ENCODE assay signal across 1 cellular context in the genomic region with DNA sequence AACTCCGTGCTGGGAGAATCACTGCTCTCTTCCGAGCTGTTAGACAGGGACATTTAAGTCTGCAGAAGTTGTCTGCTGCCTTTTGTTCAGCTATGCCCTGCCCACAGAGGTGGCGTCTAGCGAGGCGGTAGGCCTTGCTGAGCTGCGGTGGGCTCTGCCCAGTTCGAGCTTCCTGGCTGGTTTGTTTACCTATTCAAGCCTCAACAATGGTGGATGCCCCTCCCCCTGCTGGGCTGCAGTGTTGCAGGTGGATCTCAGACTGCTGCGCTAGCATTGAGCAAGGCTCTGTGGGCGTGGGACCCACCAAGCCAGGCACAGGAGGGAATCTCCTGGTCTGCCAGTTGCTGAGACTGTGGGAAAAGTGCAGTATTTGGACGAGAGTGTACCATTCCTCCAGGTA.
TF ChIP-seq lines count a peak whose summit lies in the region.

No MANE protein-coding gene starts in this region.

TF ChIP-seq in HepG2, 621 proteins besides CTCF, POLR2A, EP300 and RAD21:
- TF ChIP-seq ZFX (CRISPR knock-in tag; IDR thresholded peaks at IDR 0.05; ENCODE audit: low read depth), result peak; percentile 22; the same call in 1 of the 2 replicates
- TF ChIP-seq ZMYM4 (CRISPR knock-in tag; IDR thresholded peaks at IDR 0.05), result 0 out of 2 replicates have a peak, but pooled peaks have one; percentile 29
- TF ChIP-seq HNRNPUL1 (IDR thresholded peaks at IDR 0.05; ENCODE audit: low read depth, low read length), result no peak
- TF ChIP-seq KDM2A (CRISPR knock-in tag; IDR thresholded peaks at IDR 0.05; ENCODE audit: borderline replicate concordance, low read depth), result peak; percentile 46; the same call in 1 of the 2 replicates
- TF ChIP-seq SOX6 (IDR thresholded peaks at IDR 0.05), result no peak
- peak; percentile 64 for TF ChIP-seq SOX6 (CRISPR knock-in tag; IDR thresholded peaks at IDR 0.05)
- TF ChIP-seq, protein P1, sequence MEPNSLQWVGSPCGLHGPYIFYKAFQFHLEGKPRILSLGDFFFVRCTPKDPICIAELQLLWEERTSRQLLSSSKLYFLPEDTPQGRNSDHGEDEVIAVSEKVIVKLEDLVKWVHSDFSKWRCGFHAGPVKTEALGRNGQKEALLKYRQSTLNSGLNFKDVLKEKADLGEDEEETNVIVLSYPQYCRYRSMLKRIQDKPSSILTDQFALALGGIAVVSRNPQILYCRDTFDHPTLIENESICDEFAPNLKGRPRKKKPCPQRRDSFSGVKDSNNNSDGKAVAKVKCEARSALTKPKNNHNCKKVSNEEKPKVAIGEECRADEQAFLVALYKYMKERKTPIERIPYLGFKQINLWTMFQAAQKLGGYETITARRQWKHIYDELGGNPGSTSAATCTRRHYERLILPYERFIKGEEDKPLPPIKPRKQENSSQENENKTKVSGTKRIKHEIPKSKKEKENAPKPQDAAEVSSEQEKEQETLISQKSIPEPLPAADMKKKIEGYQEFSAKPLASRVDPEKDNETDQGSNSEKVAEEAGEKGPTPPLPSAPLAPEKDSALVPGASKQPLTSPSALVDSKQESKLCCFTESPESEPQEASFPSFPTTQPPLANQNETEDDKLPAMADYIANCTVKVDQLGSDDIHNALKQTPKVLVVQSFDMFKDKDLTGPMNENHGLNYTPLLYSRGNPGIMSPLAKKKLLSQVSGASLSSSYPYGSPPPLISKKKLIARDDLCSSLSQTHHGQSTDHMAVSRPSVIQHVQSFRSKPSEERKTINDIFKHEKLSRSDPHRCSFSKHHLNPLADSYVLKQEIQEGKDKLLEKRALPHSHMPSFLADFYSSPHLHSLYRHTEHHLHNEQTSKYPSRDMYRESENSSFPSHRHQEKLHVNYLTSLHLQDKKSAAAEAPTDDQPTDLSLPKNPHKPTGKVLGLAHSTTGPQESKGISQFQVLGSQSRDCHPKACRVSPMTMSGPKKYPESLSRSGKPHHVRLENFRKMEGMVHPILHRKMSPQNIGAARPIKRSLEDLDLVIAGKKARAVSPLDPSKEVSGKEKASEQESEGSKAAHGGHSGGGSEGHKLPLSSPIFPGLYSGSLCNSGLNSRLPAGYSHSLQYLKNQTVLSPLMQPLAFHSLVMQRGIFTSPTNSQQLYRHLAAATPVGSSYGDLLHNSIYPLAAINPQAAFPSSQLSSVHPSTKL (CRISPR knock-in tag; IDR thresholded peaks at IDR 0.05), result peak; percentile 18; the same call in 1 of the 2 replicates
- TF ChIP-seq CEBPG (CRISPR knock-in tag; IDR thresholded peaks at IDR 0.05), result 0 out of 2 replicates have a peak, but pooled peaks have one; percentile 15
- peak; percentile 22; the same call in 1 of the 2 replicates for TF ChIP-seq HOXA3 (CRISPR knock-in tag; IDR thresholded peaks at IDR 0.05)
- TF ChIP-seq SOX13 (IDR thresholded peaks at IDR 0.05), result no peak
- peak in 1 of 2 experiments; percentile 67; a peak in 1 of 4 replicates for TF ChIP-seq SOX13 (CRISPR knock-in tag; conservative IDR thresholded peaks at IDR 0.05 in 1 of 2, IDR thresholded peaks at IDR 0.05 in 1 of 2)
- TF ChIP-seq ELF4 (CRISPR knock-in tag; IDR thresholded peaks at IDR 0.05; ENCODE audit: borderline replicate concordance), result no peak
- peak; percentile 53; the same call in 1 of the 2 replicates for TF ChIP-seq SOX5 (CRISPR knock-in tag; IDR thresholded peaks at IDR 0.05; ENCODE audit: borderline replicate concordance)
- TF ChIP-seq NFIB (CRISPR knock-in tag; IDR thresholded peaks at IDR 0.05; ENCODE audit: borderline replicate concordance), result no peak
- no peak for TF ChIP-seq THAP9 (CRISPR knock-in tag; IDR thresholded peaks at IDR 0.05; ENCODE audit: borderline replicate concordance)
- peak; percentile 51 for TF ChIP-seq ZNF687 (CRISPR knock-in tag; IDR thresholded peaks at IDR 0.05)
- TF ChIP-seq PHF8 (CRISPR knock-in tag; IDR thresholded peaks at IDR 0.05), result peak; percentile 28; the same call in 1 of the 2 replicates
- TF ChIP-seq FOXA1 (IDR thresholded peaks at IDR 0.05), result no peak
- TF ChIP-seq FOXA1 (CRISPR knock-in tag; IDR thresholded peaks at IDR 0.05), result peak; percentile 34; the same call in 1 of the 2 replicates
- TF ChIP-seq POGZ (CRISPR knock-in tag; IDR thresholded peaks at IDR 0.05), result 0 out of 2 replicates have a peak, but pooled peaks have one; percentile 20
- TF ChIP-seq, protein P2, sequence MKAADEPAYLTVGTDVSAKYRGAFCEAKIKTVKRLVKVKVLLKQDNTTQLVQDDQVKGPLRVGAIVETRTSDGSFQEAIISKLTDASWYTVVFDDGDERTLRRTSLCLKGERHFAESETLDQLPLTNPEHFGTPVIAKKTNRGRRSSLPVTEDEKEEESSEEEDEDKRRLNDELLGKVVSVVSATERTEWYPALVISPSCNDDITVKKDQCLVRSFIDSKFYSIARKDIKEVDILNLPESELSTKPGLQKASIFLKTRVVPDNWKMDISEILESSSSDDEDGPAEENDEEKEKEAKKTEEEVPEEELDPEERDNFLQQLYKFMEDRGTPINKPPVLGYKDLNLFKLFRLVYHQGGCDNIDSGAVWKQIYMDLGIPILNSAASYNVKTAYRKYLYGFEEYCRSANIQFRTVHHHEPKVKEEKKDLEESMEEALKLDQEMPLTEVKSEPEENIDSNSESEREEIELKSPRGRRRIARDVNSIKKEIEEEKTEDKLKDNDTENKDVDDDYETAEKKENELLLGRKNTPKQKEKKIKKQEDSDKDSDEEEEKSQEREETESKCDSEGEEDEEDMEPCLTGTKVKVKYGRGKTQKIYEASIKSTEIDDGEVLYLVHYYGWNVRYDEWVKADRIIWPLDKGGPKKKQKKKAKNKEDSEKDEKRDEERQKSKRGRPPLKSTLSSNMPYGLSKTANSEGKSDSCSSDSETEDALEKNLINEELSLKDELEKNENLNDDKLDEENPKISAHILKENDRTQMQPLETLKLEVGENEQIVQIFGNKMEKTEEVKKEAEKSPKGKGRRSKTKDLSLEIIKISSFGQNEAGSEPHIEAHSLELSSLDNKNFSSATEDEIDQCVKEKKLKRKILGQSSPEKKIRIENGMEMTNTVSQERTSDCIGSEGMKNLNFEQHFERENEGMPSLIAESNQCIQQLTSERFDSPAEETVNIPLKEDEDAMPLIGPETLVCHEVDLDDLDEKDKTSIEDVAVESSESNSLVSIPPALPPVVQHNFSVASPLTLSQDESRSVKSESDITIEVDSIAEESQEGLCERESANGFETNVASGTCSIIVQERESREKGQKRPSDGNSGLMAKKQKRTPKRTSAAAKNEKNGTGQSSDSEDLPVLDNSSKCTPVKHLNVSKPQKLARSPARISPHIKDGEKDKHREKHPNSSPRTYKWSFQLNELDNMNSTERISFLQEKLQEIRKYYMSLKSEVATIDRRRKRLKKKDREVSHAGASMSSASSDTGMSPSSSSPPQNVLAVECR (CRISPR knock-in tag; IDR thresholded peaks at IDR 0.05; ENCODE audit: borderline replicate concordance), result peak; percentile 21; the same call in 1 of the 2 replicates
- TF ChIP-seq GPN1 (CRISPR knock-in tag; IDR thresholded peaks at IDR 0.05; ENCODE audit: borderline replicate concordance), result 0 out of 2 replicates have a peak, but pooled peaks have one; percentile 23
- no peak for TF ChIP-seq SMAD3 (CRISPR knock-in tag; IDR thresholded peaks at IDR 0.05)
- TF ChIP-seq, protein P3, sequence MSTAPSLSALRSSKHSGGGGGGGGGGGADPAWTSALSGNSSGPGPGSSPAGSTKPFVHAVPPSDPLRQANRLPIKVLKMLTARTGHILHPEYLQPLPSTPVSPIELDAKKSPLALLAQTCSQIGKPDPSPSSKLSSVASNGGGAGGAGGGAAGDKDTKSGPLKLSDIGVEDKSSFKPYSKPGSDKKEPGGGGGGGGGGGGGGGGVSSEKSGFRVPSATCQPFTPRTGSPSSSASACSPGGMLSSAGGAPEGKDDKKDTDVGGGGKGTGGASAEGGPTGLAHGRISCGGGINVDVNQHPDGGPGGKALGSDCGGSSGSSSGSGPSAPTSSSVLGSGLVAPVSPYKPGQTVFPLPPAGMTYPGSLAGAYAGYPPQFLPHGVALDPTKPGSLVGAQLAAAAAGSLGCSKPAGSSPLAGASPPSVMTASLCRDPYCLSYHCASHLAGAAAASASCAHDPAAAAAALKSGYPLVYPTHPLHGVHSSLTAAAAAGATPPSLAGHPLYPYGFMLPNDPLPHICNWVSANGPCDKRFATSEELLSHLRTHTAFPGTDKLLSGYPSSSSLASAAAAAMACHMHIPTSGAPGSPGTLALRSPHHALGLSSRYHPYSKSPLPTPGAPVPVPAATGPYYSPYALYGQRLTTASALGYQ (CRISPR knock-in tag; IDR thresholded peaks at IDR 0.05), result no peak
- TF ChIP-seq SALL1 (CRISPR knock-in tag; IDR thresholded peaks at IDR 0.05), result peak; percentile 47; the same call in 1 of the 2 replicates
- peak; percentile 87 for TF ChIP-seq ZNF281 (CRISPR knock-in tag; IDR thresholded peaks at IDR 0.05; ENCODE audit: borderline replicate concordance)
- TF ChIP-seq, protein P4, sequence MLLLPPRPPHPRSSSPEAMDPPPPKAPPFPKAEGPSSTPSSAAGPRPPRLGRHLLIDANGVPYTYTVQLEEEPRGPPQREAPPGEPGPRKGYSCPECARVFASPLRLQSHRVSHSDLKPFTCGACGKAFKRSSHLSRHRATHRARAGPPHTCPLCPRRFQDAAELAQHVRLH (CRISPR knock-in tag; IDR thresholded peaks at IDR 0.05; ENCODE audit: borderline replicate concordance, low read depth), result no peak
